ENCODE assay signal across 29 cellular contexts in the genomic region with DNA sequence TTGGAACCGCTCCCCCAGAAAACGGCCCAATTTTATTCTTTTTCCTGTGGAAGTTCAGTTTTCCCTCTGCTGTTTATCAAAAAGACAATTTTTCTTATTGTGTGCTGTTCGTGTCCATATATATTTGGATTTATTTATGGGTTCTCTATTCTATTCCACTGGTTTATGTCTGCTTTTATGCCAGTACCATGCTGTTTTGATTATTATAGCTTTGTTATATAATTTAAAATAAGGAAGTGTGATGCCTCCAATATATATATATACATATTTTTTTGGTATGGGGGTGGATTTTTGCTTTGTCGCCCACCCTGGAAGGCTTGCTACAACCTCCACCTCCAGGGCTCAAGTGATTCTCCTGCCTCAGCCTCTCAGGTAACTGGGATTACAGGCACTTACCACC.
DNase-seq lines count a peak whose midpoint lies in the region; ATAC-seq, FAIRE-seq and TF ChIP-seq lines count a peak whose summit lies in the region.
"Had no signal": no experiment of that assay in that cellular context is flagged by ENCODE, and none has a peak within 500 bp of the region (broad histone marks: within the 10 kb centered on the region; RNA-seq: fewer than 3 reads in every experiment).

No MANE protein-coding gene starts in this region.

- ATAC-seq in K562, result no peak
- ATAC-seq: A549; CD8-positive, alpha-beta T cell had no signal

- H3K9ac ChIP-seq in K562 (ENCODE audit: insufficient read depth in 1 of 2, low read depth in 2 of 2, low read length in 2 of 2), result no peak overlapping the region
- H3K9ac ChIP-seq: BLaER1; BLaER1 treated with 17β-estradiol and CSF1 and Interleukin-3, amounts not matched to agents 10 nM and 100 nM had no signal

- no peak for TF ChIP-seq RAD21 in K562 (CRISPR knock-in tag; conservative IDR thresholded peaks at IDR 0.05 in 1 of 2, IDR thresholded peaks at IDR 0.05 in 1 of 2)

- H3K27ac ChIP-seq in K562 (ENCODE audit: extremely low read depth, low read depth, low read length), result no peak overlapping the region
- H3K27ac ChIP-seq: 22Rv1; A549; BLaER1; BLaER1 treated with 17β-estradiol and CSF1 and Interleukin-3, amounts not matched to agents 10 nM and 100 nM; C4-2B had no signal

- DNase-seq in K562 (ENCODE audit: extremely low read depth in 1 of 4, low spot score in 3 of 4) (no peak), SKM-1 treated with dmso at 0.1 percent for 144 hours (lab: John Stamatoyannopoulos, UW; ENCODE audit: unreplicated experiment) (no peak)
- DNase-seq: 8988T; ACHN; AML-193; BE2C; C1 segment of cervical spinal cord; Caco-2; Calu3; CD4-positive, alpha-beta memory T cell; CD4-positive, alpha-beta T cell; CD4-positive, CD25-positive, alpha-beta regulatory T cell; CD8-positive, alpha-beta memory T cell; CD8-positive, alpha-beta T cell; COR-L47; DMS 273 treated with DMSO at 0.1 percent for 48 hours; DMS153; DMS53; DMS79; DMS79 treated with DMSO at 0.1 percent for 48 hours; DND-41; EL had no signal

- no peak overlapping the region for H3K4me3 ChIP-seq in K562
- H3K4me3 ChIP-seq: A549; BLaER1; BLaER1 treated with 17β-estradiol and CSF1 and Interleukin-3, amounts not matched to agents 10 nM and 100 nM had no signal

- CTCF ChIA-PET in K562 (lab: Yijun Ruan, JAX; ENCODE audit: low intra/inter-chr PET ratio), result no interaction called here

- intact Hi-C loops in K562 (cut with micrococcal nuclease), result no loop called here

- BruUV-seq in K562 (replicated peaks; lab: Mats Ljungman, UMichigan), result no TSS peak

- H3K4me2 ChIP-seq in K562 (ENCODE audit: insufficient read depth, low read length), result no peak overlapping the region
- H3K4me2 ChIP-seq: A549; BLaER1; BLaER1 treated with 17β-estradiol and CSF1 and Interleukin-3, amounts not matched to agents 10 nM and 100 nM had no signal

- WGBS in K562 (ENCODE audit: insufficient coverage, low coverage, missing lambda C conversion rate), result 64% methylated on average over 4 of the region's 4 CpGs

- no peaks in the 10 kb centered on the region for H3K27me3 ChIP-seq in K562 (ENCODE audit: control insufficient read depth in 2 of 2, insufficient read depth in 2 of 2, low read length in 2 of 2)
- H3K27me3 ChIP-seq: BE2C; BLaER1; BLaER1 treated with 17β-estradiol and CSF1 and Interleukin-3, amounts not matched to agents 10 nM and 100 nM had no signal

- no peak for TF ChIP-seq CTCF in K562 (IDR thresholded peaks at IDR 0.05 in 2 of 3, conservative IDR thresholded peaks at IDR 0.05 in 1 of 3; ENCODE audit: insufficient read depth in 2 of 3, low read depth in 1 of 3, low read length in 3 of 3)

- TF ChIP-seq EP300 in K562 (IDR thresholded peaks at IDR 0.05; ENCODE audit: low read length), result no peak

- peaks cover 0 to 3% of the 10 kb centered on the region in 2 experiments; a peak in 2 of 5 replicates for H3K4me1 ChIP-seq in K562 (replicated peaks in 1 of 2; ENCODE audit: control insufficient read depth in 2 of 2, insufficient read depth in 2 of 2, low read length in 2 of 2)
- H3K4me1 ChIP-seq: A549, BE2C, BLaER1, Caco-2 had no signal

- peaks cover 5% of the 10 kb centered on the region; the same call in 1 of the 2 replicates for H3K9me3 ChIP-seq in K562 (replicated peaks; ENCODE audit: control insufficient read depth, insufficient read depth, low read depth, low read length)
- H3K9me3 ChIP-seq: A549, BE2C, Caco-2 had no signal

- no peaks in the 10 kb centered on the region for H3K9me1 ChIP-seq in K562 (ENCODE audit: control insufficient read depth, insufficient read depth, low read length)

- no peaks in the 10 kb centered on the region for H4K20me1 ChIP-seq in K562 (replicated peaks; ENCODE audit: control insufficient read depth, insufficient read depth, low read length)
- H4K20me1 ChIP-seq: BLaER1; BLaER1 treated with 17β-estradiol and CSF1 and Interleukin-3, amounts not matched to agents 10 nM and 100 nM had no signal

- H3K79me2 ChIP-seq in K562 (ENCODE audit: control insufficient read depth, insufficient read depth, low read length), result no peaks in the 10 kb centered on the region

- FAIRE-seq in K562 (lab: Jason Lieb, UNC), result no peak
- FAIRE-seq: A204.1, A549, D721Med had no signal

- POLR2A ChIA-PET in K562 (lab: Yijun Ruan, JAX), result no interaction called here

- H3K36me3 ChIP-seq in K562 (ENCODE audit: control insufficient read depth, insufficient read depth, low read length), result no peaks in the 10 kb centered on the region
- H3K36me3 ChIP-seq: BE2C; BLaER1; BLaER1 treated with 17β-estradiol and CSF1 and Interleukin-3, amounts not matched to agents 10 nM and 100 nM had no signal

- no peak overlapping the region for H2AFZ ChIP-seq in K562 (ENCODE audit: low read depth, low read length)

- in situ Hi-C loops in K562 (cut with MboI), result no loop called here

- no peak for TF ChIP-seq POLR2A in K562 (conservative IDR thresholded peaks at IDR 0.05)

TF ChIP-seq in K562, 482 proteins besides CTCF, POLR2A, EP300 and RAD21:
- TF ChIP-seq ZKSCAN1 (IDR thresholded peaks at IDR 0.05; ENCODE audit: low read depth, low read length) (no peak), ZBTB49 (CRISPR knock-in tag; IDR thresholded peaks at IDR 0.05; ENCODE audit: borderline replicate concordance) (no peak), RBM25 (IDR thresholded peaks at IDR 0.05; ENCODE audit: low read depth, low read length, severe bottlenecking) (peak; percentile 77), MLLT1 (IDR thresholded peaks at IDR 0.05) (no peak), NRF1 (conservative IDR thresholded peaks at IDR 0.05 in 1 of 2, IDR thresholded peaks at IDR 0.05 in 1 of 2) (no peak), CBFB (CRISPR knock-in tag; IDR thresholded peaks at IDR 0.05) (no peak), FOXP1 (CRISPR knock-in tag; IDR thresholded peaks at IDR 0.05) (no peak), E2F3 (CRISPR knock-in tag; IDR thresholded peaks at IDR 0.05) (no peak), TRIM28 (IDR thresholded peaks at IDR 0.05) (peak; percentile 58; the same call in 1 of the 2 replicates), CBFA2T3 (IDR thresholded peaks at IDR 0.05) (no peak), PHB (CRISPR knock-in tag; IDR thresholded peaks at IDR 0.05) (no peak)
